Comparison of ENCODE assay signal across 8 cellular contexts in genomic region chr7:134885967-134886352, GRCh38.
DNase-seq lines count a peak whose midpoint lies in the region; ATAC-seq and TF ChIP-seq lines count a peak whose summit lies in the region.

No MANE protein-coding gene starts in this region.

- no peaks in the 10 kb centered on the region for H3K9me3 ChIP-seq in T-helper 17 cell (ENCODE audit: control insufficient read depth, low read length, poor library complexity, severe bottlenecking)

- TF ChIP-seq POLR2A in NB4 (IDR thresholded peaks at IDR 0.05; ENCODE audit: extremely low read depth, insufficient read length) = no peak

- H3K4me1 Mint-ChIP-seq in endothelial cell (ENCODE audit: unreplicated experiment) (peaks cover 23% of the 10 kb centered on the region), T-helper 17 cell (peaks cover 12% of the 10 kb centered on the region)
- peaks cover 13 to 28% (median 15%) of the 10 kb centered on the region in 4 donors for H3K4me1 Mint-ChIP-seq in naive thymus-derived CD8-positive, alpha-beta T cell

- no peaks in the 10 kb centered on the region for H3K9me3 Mint-ChIP-seq in endothelial cell (ENCODE audit: unreplicated experiment)
- H3K9me3 Mint-ChIP-seq in naive thymus-derived CD8-positive, alpha-beta T cell = no peaks in the 10 kb centered on the region

- no peak overlapping the region for H3K4me3 ChIP-seq in NB4 (ENCODE audit: low read depth, low read length)

- no peak for ATAC-seq in naive thymus-derived CD8-positive, alpha-beta T cell
- ATAC-seq in HG03159 (IDR thresholded peaks at IDR 0.05; ENCODE audit: unreplicated experiment) = no peak
- ATAC-seq in T-helper 17 cell = no peak
- ATAC-seq in GM21737 (IDR thresholded peaks at IDR 0.05; ENCODE audit: unreplicated experiment) = no peak

- peaks cover 4% of the 10 kb centered on the region for H3K36me3 Mint-ChIP-seq in endothelial cell (ENCODE audit: low read depth, unreplicated experiment)
- H3K36me3 Mint-ChIP-seq in naive thymus-derived CD8-positive, alpha-beta T cell = no peaks in the 10 kb centered on the region
- no peaks in the 10 kb centered on the region for H3K36me3 Mint-ChIP-seq in T-helper 17 cell (ENCODE audit: low read depth)

- TF ChIP-seq CTCF in NB4 (IDR thresholded peaks at IDR 0.05; ENCODE audit: low read depth, low read length) (no peak), endothelial cell (IDR thresholded peaks at IDR 0.05; ENCODE audit: unreplicated experiment) (no peak)

- no peak overlapping the region for H3K4me3 Mint-ChIP-seq in endothelial cell (ENCODE audit: unreplicated experiment)
- H3K4me3 Mint-ChIP-seq in naive thymus-derived CD8-positive, alpha-beta T cell = peak overlapping the region in 4 of 10 donors; percentile 4 to 20 (median 17)
- no peak overlapping the region for H3K4me3 Mint-ChIP-seq in T-helper 17 cell

- H3K27me3 Mint-ChIP-seq in endothelial cell (ENCODE audit: unreplicated experiment) (no peaks in the 10 kb centered on the region), T-helper 17 cell (peaks cover 1% of the 10 kb centered on the region)
- H3K27me3 Mint-ChIP-seq in naive thymus-derived CD8-positive, alpha-beta T cell = peaks cover 0 to under 1% (median 0%) of the 10 kb centered on the region in 5 donors

- DNase-seq in AG20443 (ENCODE audit: low spot score) = peak; percentile 78
- peak; percentile 90 for DNase-seq in NB4 (ENCODE audit: low read depth)
- no peak for DNase-seq in endothelial cell (ENCODE audit: low spot score)
- DNase-seq in naive thymus-derived CD8-positive, alpha-beta T cell = no peak
- DNase-seq in T-helper 17 cell = no peak
- DNase-seq in iPS-NIHi11 (ENCODE audit: low spot score) = no peak

- peak overlapping the region; percentile 7 for H3K27ac Mint-ChIP-seq in endothelial cell (ENCODE audit: unreplicated experiment)
- H3K27ac Mint-ChIP-seq in naive thymus-derived CD8-positive, alpha-beta T cell = peak overlapping the region in 7 of 10 donors; percentile 3 to 82 (median 53)
- no peak overlapping the region for H3K27ac Mint-ChIP-seq in T-helper 17 cell

- POLR2A ChIA-PET in naive thymus-derived CD8-positive, alpha-beta T cell (lab: Charles Lee) = interaction anchor here (1.0 to 1.2 kb wide), 2 partner anchors 21 to 239 kb away, joined by 3 to 4 read pairs; partner anchors contain the start of gene BPGM

Comparison
In these comparisons a context has a peak if more than half of its experiments do, and no peak if none do; other contexts are left out.
1. DNase-seq: peak in AG20443 (single experiment) and NB4 (single experiment); none in endothelial cell (single experiment), naive thymus-derived CD8-positive, alpha-beta T cell (0 of 10), T-helper 17 cell (0 of 3) and iPS-NIHi11 (single experiment).